16 cellular contexts compared by ENCODE assay signal in the genomic region with DNA sequence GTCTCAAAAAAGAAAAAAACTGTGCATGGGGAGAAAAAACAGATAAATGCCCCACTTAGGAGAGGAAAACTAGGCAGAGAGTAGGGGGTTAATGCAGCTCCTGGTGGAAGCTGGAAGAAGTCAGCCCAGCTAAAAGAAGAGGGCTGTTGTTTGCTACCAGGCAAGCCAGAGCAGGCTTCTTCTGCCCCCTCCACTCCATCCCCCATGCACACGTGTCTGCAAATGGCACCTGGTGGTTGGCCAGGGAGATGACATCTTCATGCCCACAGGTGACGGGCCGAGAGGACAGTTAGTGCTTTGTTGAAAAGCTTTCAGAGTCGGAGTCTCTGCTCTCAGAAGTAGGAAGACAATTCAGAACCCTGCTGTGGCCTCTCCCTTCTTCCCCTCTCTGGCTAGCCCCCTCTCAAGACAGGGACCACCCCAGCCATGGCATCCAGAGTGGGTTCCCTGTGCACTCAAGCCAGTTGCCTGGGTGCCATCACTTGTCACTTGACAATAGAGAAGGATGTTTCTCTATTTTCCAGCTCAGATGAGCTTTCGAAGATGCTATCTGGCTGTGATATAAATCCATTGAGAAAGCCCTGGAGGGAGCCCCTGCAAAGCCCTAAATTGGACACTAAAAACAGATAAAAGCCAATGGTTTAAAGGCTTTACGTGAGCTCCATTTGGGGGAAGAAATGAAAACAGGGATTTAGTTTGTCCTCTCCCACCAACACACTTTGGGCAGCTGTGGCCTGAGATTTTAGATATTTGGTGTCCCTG.
DNase-seq lines count a peak whose midpoint lies in the region; ATAC-seq and TF ChIP-seq lines count a peak whose summit lies in the region.
"Had no signal": no experiment of that assay in that cellular context is flagged by ENCODE, and none has a peak within 500 bp of the region (broad histone marks: within the 10 kb centered on the region; RNA-seq: fewer than 3 reads in every experiment).

No MANE protein-coding gene starts in this region.

- peaks cover 0 to 2% of the 10 kb centered on the region in 2 donors for H3K9me3 ChIP-seq in neuronal stem cell (replicated peaks in 1 of 2; ENCODE audit: control insufficient read depth in 2 of 2, insufficient read depth in 1 of 2, low read depth in 1 of 2, low read length in 2 of 2)

- H3K4me2 ChIP-seq in neuronal stem cell (ENCODE audit: insufficient read depth, low read length, poor library complexity, severe bottlenecking), result no peak overlapping the region

- H3K27ac ChIP-seq in cingulate gyrus (ENCODE audit: low read depth, low read length) (peak overlapping the region; percentile 56), neuronal stem cell (replicated peaks; ENCODE audit: low read length) (no peak overlapping the region)
- H3K27ac ChIP-seq: RWPE1 had no signal

- no peak overlapping the region for H2BK15ac ChIP-seq in neuronal stem cell (ENCODE audit: low read length)

- H2BK12ac ChIP-seq in neuronal stem cell (ENCODE audit: low read length), result no peak overlapping the region

- H3K36me3 ChIP-seq in neuronal stem cell (replicated peaks in 1 of 2; ENCODE audit: control insufficient read depth in 2 of 2, insufficient read depth in 2 of 2, low read length in 2 of 2), result no peaks in the 10 kb centered on the region

- no peak overlapping the region for H3K23ac ChIP-seq in neuronal stem cell (ENCODE audit: low read depth, low read length, poor library complexity)

- H3K14ac ChIP-seq in neuronal stem cell (ENCODE audit: low read length), result no peak overlapping the region

- peak overlapping the region; percentile 42 for H3K18ac ChIP-seq in neuronal stem cell (ENCODE audit: low read length)

- H3K4me3 ChIP-seq in neuronal stem cell (ENCODE audit: low read length in 2 of 2), result no peak overlapping the region

- WGBS in neuronal stem cell (ENCODE audit: extremely low coverage in 2 of 2, insufficient read length in 2 of 2, insufficient replicate concordance in 1 of 2), 2 donors, result no CpG with 5 or more reads among the region's 6 CpGs

- H3K4me1 ChIP-seq in neuronal stem cell (ENCODE audit: control insufficient read depth in 2 of 2, insufficient read depth in 1 of 2, low read depth in 1 of 2, low read length in 2 of 2), result peaks cover 0 to 2% of the 10 kb centered on the region in 2 donors

- H3K79me1 ChIP-seq in neuronal stem cell (ENCODE audit: low read depth, low read length), result no peaks in the 10 kb centered on the region

- no peak overlapping the region for H4K91ac ChIP-seq in neuronal stem cell (ENCODE audit: low read depth, low read length, poor library complexity)

- H2AK5ac ChIP-seq in neuronal stem cell (ENCODE audit: low read depth, low read length), result no peak overlapping the region

- H2BK120ac ChIP-seq in neuronal stem cell (ENCODE audit: low read depth, low read length), result no peak overlapping the region

- no peaks in the 10 kb centered on the region for H3K27me3 ChIP-seq in neuronal stem cell (ENCODE audit: control insufficient read depth in 3 of 3, insufficient read depth in 3 of 3, low read depth in 1 of 3, low read length in 3 of 3)

- no peak overlapping the region for H3K4ac ChIP-seq in neuronal stem cell (ENCODE audit: low read length)

- H2BK5ac ChIP-seq in neuronal stem cell (ENCODE audit: low read length), result no peak overlapping the region

- peak; percentile 13; the same call in 1 of the 3 replicates for TF ChIP-seq CTCF in GM12872 (IDR thresholded peaks at IDR 0.05; ENCODE audit: insufficient read depth, low read depth, low read length)

- H2AFZ ChIP-seq in neuronal stem cell (ENCODE audit: low read length), result no peak overlapping the region

- no peak overlapping the region for H4K8ac ChIP-seq in neuronal stem cell (ENCODE audit: low read depth, low read length)

- H3K9ac ChIP-seq in neuronal stem cell (ENCODE audit: low read depth, low read length, poor library complexity), result no peak overlapping the region

- DNase-seq in NCI-H1105 (lab: John Stamatoyannopoulos, UW) (peak; percentile 58), neuronal stem cell (ENCODE audit: low spot score) (no peak), H4 (ENCODE audit: low spot score) (no peak), AG08396 (ENCODE audit: low spot score) (no peak)
- DNase-seq: CD8-positive, alpha-beta T cell; EL; MV-4-11; NCI-H1694; NCI-H2171; NCI-H446 treated with DMSO at 0.1 percent for 48 hours; NK-92 treated with Interleukin-12 subunit alpha and Interleukin-12 subunit beta, amount 100 ng/mL, for 24 hours; T-helper 1 cell had no signal

- ATAC-seq in GM19023 (IDR thresholded peaks at IDR 0.05; ENCODE audit: unreplicated experiment), result no peak
- ATAC-seq: CD8-positive, alpha-beta T cell had no signal
